ENCODE assay signal across 21 cellular contexts in the genomic region with DNA sequence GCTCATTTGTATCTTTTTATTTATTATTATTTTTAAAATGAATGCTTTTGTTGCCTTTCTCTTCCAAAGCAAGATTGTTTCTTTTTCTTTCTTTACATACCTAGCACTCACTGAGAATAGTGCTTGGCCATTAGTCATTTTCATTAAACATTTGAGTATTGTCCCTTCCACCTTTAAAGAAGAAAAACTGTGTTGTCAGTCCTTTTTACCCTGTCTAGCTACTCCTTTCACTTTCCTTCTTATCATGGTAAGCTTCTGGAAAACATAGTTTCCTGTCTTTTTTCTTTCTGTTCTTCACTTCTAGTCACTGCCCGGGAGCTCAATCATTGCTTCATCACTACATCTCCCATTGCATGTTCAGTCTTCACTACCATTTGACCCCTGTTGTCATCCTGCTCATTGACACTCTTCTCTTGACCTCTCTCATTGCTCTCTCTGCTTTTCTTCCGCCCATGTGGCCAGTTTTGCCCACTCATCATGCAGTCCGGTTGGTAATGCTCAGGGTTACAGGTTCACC. TPM values are rescaled to one million over a fixed set of nuclear protein-coding genes. Genes with fewer than 3 reads are reported as not detected.
DNase-seq lines count a peak whose midpoint lies in the region; ATAC-seq and TF ChIP-seq lines count a peak whose summit lies in the region.
"Had no signal": no experiment of that assay in that cellular context is flagged by ENCODE, and none has a peak within 500 bp of the region (broad histone marks: within the 10 kb centered on the region; RNA-seq: fewer than 3 reads in every experiment).

No MANE protein-coding gene starts in this region.

- H3K27ac Mint-ChIP-seq in activated T-cell treated with anti-CD3 and anti-CD28 coated beads, Interleukin-2, amount 50 U/mL, for 72 hours, result no peak overlapping the region
- H3K27ac Mint-ChIP-seq in activated T-helper 17 cell treated with anti-CD3 and anti-CD28 coated beads, Interleukin-2, amount 50 U/mL, for 72 hours, result no peak overlapping the region
- no peak overlapping the region for H3K27ac Mint-ChIP-seq in naive thymus-derived CD4-positive, alpha-beta T cell
- H3K27ac Mint-ChIP-seq: CD4-positive, CD25-positive, alpha-beta regulatory T cell had no signal

- CTCF ChIA-PET in HEK293 (lab: Yijun Ruan, JAX), result no interaction called here
- CTCF ChIA-PET in naive thymus-derived CD4-positive, alpha-beta T cell (lab: Charles Lee), result interaction anchor here (0.7 kb wide), 1 partner anchor 217 kb away, joined by 3 read pairs; no protein-coding TSS in a partner anchor

- no peaks in the 10 kb centered on the region for H3K27me3 Mint-ChIP-seq in activated T-cell treated with anti-CD3 and anti-CD28 coated beads, Interleukin-2, amount 50 U/mL, for 72 hours (ENCODE audit: low read depth)
- no peaks in the 10 kb centered on the region for H3K27me3 Mint-ChIP-seq in activated T-helper 17 cell treated with anti-CD3 and anti-CD28 coated beads, Interleukin-2, amount 50 U/mL, for 72 hours
- H3K27me3 Mint-ChIP-seq in naive thymus-derived CD4-positive, alpha-beta T cell, result no peaks in the 10 kb centered on the region
- H3K27me3 Mint-ChIP-seq: CD4-positive, CD25-positive, alpha-beta regulatory T cell had no signal

- H3K27me3 ChIP-seq in naive thymus-derived CD4-positive, alpha-beta T cell (ENCODE audit: control insufficient read depth in 2 of 2, insufficient read depth in 2 of 2, low read length in 2 of 2), result no peaks in the 10 kb centered on the region
- no peaks in the 10 kb centered on the region for H3K27me3 ChIP-seq in dorsolateral prefrontal cortex
- H3K27me3 ChIP-seq: MG63 had no signal

- DNase-seq in activated T-cell treated with anti-CD3 and anti-CD28 coated beads, Interleukin-2, amount 50 U/mL, for 72 hours, result no peak
- DNase-seq in activated T-cell treated with anti-CD3 and anti-CD28 coated beads for 4 hours, result no peak
- DNase-seq in naive thymus-derived CD4-positive, alpha-beta T cell, result no peak
- DNase-seq in AML-193 (lab: John Stamatoyannopoulos, UW), result no peak
- no peak for DNase-seq in coronary artery (ENCODE audit: low spot score)
- DNase-seq in dorsolateral prefrontal cortex, result no peak
- DNase-seq: Caco-2, DMS153, GM23248, HCEC 1CT, MG63, NCI-H1092, NCI-H146, NCI-H2081, NCI-H748 treated with DMSO at 0.1 percent for 48 hours, SHP77 treated with DMSO at 0.1 percent for 48 hours had no signal

- intact Hi-C loops in naive thymus-derived CD4-positive, alpha-beta T cell (cut with micrococcal nuclease), result no loop called here
- intact Hi-C loops in dorsolateral prefrontal cortex (cut with DNase I), result no loop called here

- H3K4me3 ChIP-seq in HEK293 (ENCODE audit: low read depth, low read length) (no peak overlapping the region), coronary artery (no peak overlapping the region), dorsolateral prefrontal cortex (no peak overlapping the region)
- no peak overlapping the region for H3K4me3 ChIP-seq in naive thymus-derived CD4-positive, alpha-beta T cell (ENCODE audit: low read length)
- H3K4me3 ChIP-seq: GM23248, MG63 had no signal

- no peaks in the 10 kb centered on the region for H3K36me3 ChIP-seq in HEK293 (ENCODE audit: control insufficient read depth in 2 of 2, insufficient read depth in 1 of 2, low read length in 2 of 2)
- H3K36me3 ChIP-seq in naive thymus-derived CD4-positive, alpha-beta T cell (ENCODE audit: control insufficient read depth in 2 of 3, insufficient read depth in 3 of 3, low read length in 3 of 3), result no peaks in the 10 kb centered on the region

- peaks cover 0 to 4% of the 10 kb centered on the region in 2 donors for H3K36me3 Mint-ChIP-seq in activated T-cell treated with anti-CD3 and anti-CD28 coated beads, Interleukin-2, amount 50 U/mL, for 72 hours (ENCODE audit: insufficient read depth in 2 of 2)
- peaks cover 33% of the 10 kb centered on the region for H3K36me3 Mint-ChIP-seq in activated T-helper 17 cell treated with anti-CD3 and anti-CD28 coated beads, Interleukin-2, amount 50 U/mL, for 72 hours (ENCODE audit: low read depth)
- H3K36me3 Mint-ChIP-seq in naive thymus-derived CD4-positive, alpha-beta T cell, result peaks cover 0 to 11% (median 0%) of the 10 kb centered on the region in 5 donors

- no peak overlapping the region for H3K4me3 Mint-ChIP-seq in activated T-cell treated with anti-CD3 and anti-CD28 coated beads, Interleukin-2, amount 50 U/mL, for 72 hours
- H3K4me3 Mint-ChIP-seq in activated T-helper 17 cell treated with anti-CD3 and anti-CD28 coated beads, Interleukin-2, amount 50 U/mL, for 72 hours, result no peak overlapping the region
- no peak overlapping the region for H3K4me3 Mint-ChIP-seq in naive thymus-derived CD4-positive, alpha-beta T cell

- no peak for TF ChIP-seq CTCF in HEK293 (tag by site-specific recombination; IDR thresholded peaks at IDR 0.05)
- no peak for TF ChIP-seq CTCF in coronary artery (IDR thresholded peaks at IDR 0.05)
- no peak for TF ChIP-seq CTCF in dorsolateral prefrontal cortex (IDR thresholded peaks at IDR 0.05 in 54 of 56, conservative IDR thresholded peaks at IDR 0.05 in 2 of 56; ENCODE audit: low read depth in 1 of 56, partially characterized antibody in 56 of 56)

- no peaks in the 10 kb centered on the region for H3K9me3 Mint-ChIP-seq in activated T-cell treated with anti-CD3 and anti-CD28 coated beads, Interleukin-2, amount 50 U/mL, for 72 hours
- no peaks in the 10 kb centered on the region for H3K9me3 Mint-ChIP-seq in activated T-helper 17 cell treated with anti-CD3 and anti-CD28 coated beads, Interleukin-2, amount 50 U/mL, for 72 hours
- H3K9me3 Mint-ChIP-seq in naive thymus-derived CD4-positive, alpha-beta T cell, result no peaks in the 10 kb centered on the region
- H3K9me3 Mint-ChIP-seq: CD4-positive, CD25-positive, alpha-beta regulatory T cell had no signal

- ATAC-seq in activated T-cell treated with anti-CD3 and anti-CD28 coated beads, Interleukin-2, amount 50 U/mL, for 72 hours (replicated peaks in 1 of 2), result peak; percentile 16 to 24
- ATAC-seq in activated T-helper 17 cell treated with anti-CD3 and anti-CD28 coated beads, Interleukin-2, amount 50 U/mL, for 72 hours (replicated peaks), result peak; percentile 57
- ATAC-seq in naive thymus-derived CD4-positive, alpha-beta T cell, result no peak
- ATAC-seq: SK-N-SH treated with all-trans-retinoic acid at 6 μM for 48 hours had no signal

- 0 out of 2 replicates have a peak, but pooled peaks cover 6% of the 10 kb centered on the region for H3K4me1 ChIP-seq in HEK293 (ENCODE audit: control insufficient read depth, insufficient read depth, low read length)
- H3K4me1 ChIP-seq in naive thymus-derived CD4-positive, alpha-beta T cell (ENCODE audit: control insufficient read depth in 2 of 2, insufficient read depth in 2 of 2, low read length in 2 of 2), result peaks cover 26 to 53% of the 10 kb centered on the region in 2 donors

- H3K27ac ChIP-seq in HEK293 (ENCODE audit: extremely low read depth, low read depth, low read length) (no peak overlapping the region), coronary artery (no peak overlapping the region), dorsolateral prefrontal cortex (no peak overlapping the region)
- peak overlapping the region; percentile 8 for H3K27ac ChIP-seq in naive thymus-derived CD4-positive, alpha-beta T cell (ENCODE audit: low read depth, low read length)
- H3K27ac ChIP-seq: GM23248, KMS-11 had no signal

- peaks cover 28% of the 10 kb centered on the region for H3K4me1 Mint-ChIP-seq in activated T-cell treated with anti-CD3 and anti-CD28 coated beads, Interleukin-2, amount 50 U/mL, for 72 hours (ENCODE audit: low read depth)
- peaks cover 18% of the 10 kb centered on the region for H3K4me1 Mint-ChIP-seq in activated T-helper 17 cell treated with anti-CD3 and anti-CD28 coated beads, Interleukin-2, amount 50 U/mL, for 72 hours
- peaks cover 0 to 29% (median 25%) of the 10 kb centered on the region in 7 donors for H3K4me1 Mint-ChIP-seq in naive thymus-derived CD4-positive, alpha-beta T cell

- no peaks in the 10 kb centered on the region for H3K9me3 ChIP-seq in HEK293 (ENCODE audit: control insufficient read depth, insufficient read depth, low read depth, low read length)
- no peaks in the 10 kb centered on the region for H3K9me3 ChIP-seq in naive thymus-derived CD4-positive, alpha-beta T cell (ENCODE audit: control insufficient read depth in 2 of 3, low read length in 3 of 3)
- H3K9me3 ChIP-seq: Caco-2, MG63 had no signal

- POLR2A ChIA-PET in HEK293 (lab: Yijun Ruan, JAX), result no interaction called here
- POLR2A ChIA-PET in naive thymus-derived CD4-positive, alpha-beta T cell (lab: Charles Lee), result interaction anchor here (0.5 to 2.0 kb wide), 3 partner anchors 8 to 114 kb away, joined by 3 to 5 read pairs (median 4); no protein-coding TSS in a partner anchor

TF ChIP-seq in HEK293, 187 proteins besides CTCF, POLR2A, EP300 and RAD21:
- TF ChIP-seq PRDM1 (tag by site-specific recombination; IDR thresholded peaks at IDR 0.05) (peak; percentile 73), ZNF560 (tag by site-specific recombination; IDR thresholded peaks at IDR 0.05; ENCODE audit: borderline replicate concordance) (no peak)

RNA-seq across cellular contexts. Expression of a gene that starts 12.2 kb away (rescaled TPM):
- total RNA-seq in activated T-cell treated with anti-CD3 and anti-CD28 coated beads, Interleukin-2, amount 50 U/mL, for 72 hours, result 10 to 100 TPM; 45.8 to 55.3 TPM
- 10 to 100 TPM; 43.2 to 48.2 TPM for total RNA-seq in activated T-helper 17 cell treated with anti-CD3 and anti-CD28 coated beads, Interleukin-2, amount 50 U/mL, for 72 hours
- 10 to 100 TPM; 23.0 to 37.0 (median 27.6) TPM for total RNA-seq in naive thymus-derived CD4-positive, alpha-beta T cell
- 10 to 100 TPM; 21.9 to 24.3 TPM for polyA plus RNA-seq in naive thymus-derived CD4-positive, alpha-beta T cell
- 100 to 1,000 TPM in 45 of 120 experiments, 10 to 100 TPM in 75; 59.1 to 124 (median 96.7) TPM for total RNA-seq in dorsolateral prefrontal cortex
